Comparison of ENCODE assay signal across 10 cellular contexts in genomic region chr13:72864142-72865035, GRCh38.
DNase-seq lines count a peak whose midpoint lies in the region; ATAC-seq and TF ChIP-seq lines count a peak whose summit lies in the region.
"Had no signal": no experiment of that assay in that cellular context is flagged by ENCODE, and none has a peak within 500 bp of the region (broad histone marks: within the 10 kb centered on the region; RNA-seq: fewer than 3 reads in every experiment).

No MANE protein-coding gene starts in this region.

- H3K4me3 ChIP-seq in fibroblast of mammary gland (ENCODE audit: control insufficient read depth, low read depth, low read length): no peak overlapping the region
- no peak overlapping the region for H3K4me3 ChIP-seq in lower leg skin (ENCODE audit: low read depth, poor library complexity, severe bottlenecking)
- H3K4me3 ChIP-seq: lung, SJSA1 had no signal

- DNase-seq in fibroblast of mammary gland (ENCODE audit: low read depth): peak; percentile 70
- DNase-seq in HT-29 (ENCODE audit: low spot score): no peak
- DNase-seq in NCI-H187 (lab: John Stamatoyannopoulos, UW): no peak
- no peak for DNase-seq in SIG-M5 (lab: John Stamatoyannopoulos, UW)
- DNase-seq in lower leg skin (ENCODE audit: low spot score in 2 of 2): no peak

- TF ChIP-seq CTCF in fibroblast of mammary gland (conservative IDR thresholded peaks at IDR 0.05; ENCODE audit: control insufficient read depth, insufficient read depth, low read depth, low read length): no peak
- no peak for TF ChIP-seq CTCF in lower leg skin (IDR thresholded peaks at IDR 0.05)

- ATAC-seq in GM18499 (IDR thresholded peaks at IDR 0.05; ENCODE audit: insufficient read depth, unreplicated experiment): peak; percentile 89
- ATAC-seq in GM19468 (IDR thresholded peaks at IDR 0.05; ENCODE audit: extremely low read depth, unreplicated experiment): peak; percentile 68
- peak; percentile 86 for ATAC-seq in HG03175 (IDR thresholded peaks at IDR 0.05; ENCODE audit: unreplicated experiment)

- 57 to 64% methylated on average over 9 of the region's 9 CpGs for WGBS in lower leg skin, 2 donors

- TF ChIP-seq POLR2A in lower leg skin (IDR thresholded peaks at IDR 0.05): no peak

- intact Hi-C loops in lower leg skin (cut with DNase I; ENCODE audit: low total_unique reads): no loop called here
